In genomic region chr11:35478411-35479139, GRCh38 we compare ENCODE assay signal across 2 cellular contexts.
TF ChIP-seq lines count a peak whose summit lies in the region.

No MANE protein-coding gene starts in this region.

TF ChIP-seq in liver, 16 proteins besides CTCF, POLR2A, EP300 and RAD21:
- TF ChIP-seq EGR1 (IDR thresholded peaks at IDR 0.05; ENCODE audit: low read depth in 2 of 2): peak in 1 of 2 donors; percentile 34
- TF ChIP-seq HNF4A (conservative IDR thresholded peaks at IDR 0.05): peak; percentile 10 to 42
- no peak for TF ChIP-seq GABPA (IDR thresholded peaks at IDR 0.05 in 1 of 2, conservative IDR thresholded peaks at IDR 0.05 in 1 of 2)

TF ChIP-seq in HepG2, 621 proteins besides CTCF, POLR2A, EP300 and RAD21:
- TF ChIP-seq RBFOX2 (IDR thresholded peaks at IDR 0.05; ENCODE audit: low read depth, low read length) (no peak), SCMH1 (CRISPR knock-in tag; IDR thresholded peaks at IDR 0.05; ENCODE audit: borderline replicate concordance) (no peak), PHB2 (IDR thresholded peaks at IDR 0.05; ENCODE audit: partially characterized antibody) (no peak), FLYWCH1 (CRISPR knock-in tag; IDR thresholded peaks at IDR 0.05) (no peak)
